In the genomic region with DNA sequence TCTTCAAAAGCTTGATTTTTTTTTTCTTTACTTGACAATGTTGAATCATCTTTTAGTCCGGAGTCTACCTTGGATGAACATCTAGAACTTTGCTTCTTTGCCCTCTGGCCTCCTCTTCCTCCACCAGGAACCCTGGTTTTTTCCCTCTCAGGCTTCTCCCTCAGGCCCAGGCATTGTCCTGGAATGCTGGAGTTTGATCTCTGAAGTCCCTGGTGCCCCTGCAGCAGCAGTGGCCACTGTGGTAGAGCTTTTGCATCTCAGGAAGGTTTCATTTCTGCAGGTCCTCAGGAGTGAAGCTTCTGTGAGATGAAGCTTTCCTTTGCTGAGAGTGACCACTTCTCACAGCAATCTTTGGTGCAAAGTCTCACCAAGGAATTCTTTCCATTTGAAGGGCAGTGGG, we compare ENCODE assay signal across 35 cellular contexts.
"Had no signal": no experiment of that assay in that cellular context is flagged by ENCODE, and none has a peak within 500 bp of the region (broad histone marks: within the 10 kb centered on the region; RNA-seq: fewer than 3 reads in every experiment).

No MANE protein-coding gene starts in this region.

- ATAC-seq: activated naive CD4-positive, alpha-beta T cell treated with anti-CD3 and anti-CD28 coated beads, Interleukin-2, amount 50 U/mL, for 72 hours; activated T-cell treated with anti-CD3 and anti-CD28 coated beads, Interleukin-2, amount 50 U/mL, for 4 hours; body of pancreas; PC-3; Right ventricle myocardium inferior had no signal

- H3K27me3 ChIP-seq: adrenal gland, body of pancreas had no signal

- DNase-seq: activated B cell treated with CpG ODN at 0.5 μM for 24 hours; activated CD4-positive, alpha-beta memory T cell treated with anti-CD3 and anti-CD28 coated beads for 36 hours; activated CD4-positive, alpha-beta T cell treated with anti-CD3 and anti-CD28 coated beads for 4 hours; activated CD4-positive, alpha-beta T cell treated with anti-CD3 and anti-CD28 coated beads, Interleukin-2, amount 50 U/mL, for 1 hour; activated CD4-positive, CD25-positive, alpha-beta regulatory T cell treated with anti-CD3 and anti-CD28 coated beads, Interleukin-2, amount 50 U/mL, for 72 hours; activated CD8-positive, alpha-beta memory T cell treated with anti-CD3 and anti-CD28 coated beads, Interleukin-2, amount 50 U/mL, for 4 hours; activated gamma-delta T cell treated with Interleukin-2 at 50 U/mL for 16 hours; activated naive CD4-positive, alpha-beta T cell treated with anti-CD3 and anti-CD28 coated beads for 36 hours; activated T-cell treated with anti-CD3 and anti-CD28 coated beads for 4 hours; activated T-cell treated with anti-CD3 and anti-CD28 coated beads, Interleukin-2, amount 50 U/mL, for 4 hours; adrenal gland; body of pancreas; caudate nucleus; cerebellar nuclear complex; Karpas-422; NCI-H1105; NCI-H1417 treated with DMSO at 0.1 percent for 48 hours; NCI-H1694; NCI-H1930; NCI-H345; NCI-H526; NCI-H748 treated with DMSO at 0.1 percent for 48 hours; NK-92 treated with Interleukin-12 subunit alpha and Interleukin-12 subunit beta, amount 100 ng/mL, for 24 hours; PC-3; SIG-M5; SW 1271; T-helper 1 cell; T-helper 2 cell; T-helper 9 cell had no signal

- H3K9me3 ChIP-seq: adrenal gland, body of pancreas had no signal

- FAIRE-seq: astrocyte, RCC 7860 had no signal

- H3K36me3 ChIP-seq: adrenal gland had no signal

- H3K27ac ChIP-seq: adrenal gland, body of pancreas, RWPE1, VCaP had no signal

- H3K4me3 ChIP-seq: adrenal gland, body of pancreas had no signal

- H3K4me1 ChIP-seq: adrenal gland, body of pancreas had no signal
